10 cellular contexts compared by ENCODE assay signal in the genomic region with DNA sequence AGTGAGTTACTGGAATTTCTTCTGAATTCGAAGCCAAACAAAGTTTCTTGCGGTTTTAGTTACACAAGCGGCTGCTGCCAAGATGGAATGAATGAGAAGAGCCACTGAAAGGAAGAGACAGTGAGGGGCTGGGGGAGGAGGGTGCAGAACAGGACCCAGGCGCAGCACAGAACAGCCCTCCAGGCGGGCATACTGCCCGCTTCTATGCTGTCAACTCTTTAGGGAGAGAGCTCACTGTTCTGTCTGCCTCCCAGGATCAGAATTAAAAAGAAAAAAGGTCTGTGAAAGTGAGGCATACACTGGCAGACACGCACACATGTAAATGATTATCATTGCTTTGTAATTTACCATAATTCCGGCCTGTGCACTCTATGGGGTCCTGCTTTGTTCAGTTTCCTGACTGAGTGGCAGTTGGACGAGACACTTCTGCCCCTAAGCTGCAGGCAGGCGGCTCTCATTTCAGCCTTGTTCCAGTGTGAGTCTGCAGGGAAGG.
A peak's percentile ranks its signal among the peaks of the same experiment; 100 is the strongest.
DNase-seq lines count a peak whose midpoint lies in the region; ATAC-seq and TF ChIP-seq lines count a peak whose summit lies in the region.
"Had no signal": no experiment of that assay in that cellular context is flagged by ENCODE, and none has a peak within 500 bp of the region (broad histone marks: within the 10 kb centered on the region; RNA-seq: fewer than 3 reads in every experiment).

No MANE protein-coding gene starts in this region.

- H3K4me1 Mint-ChIP-seq in activated T-cell treated with anti-CD3 and anti-CD28 coated beads, Interleukin-2, amount 50 U/mL, for 72 hours (ENCODE audit: low read depth), result no peaks in the 10 kb centered on the region

- in situ Hi-C loops in transverse colon (cut with MboI; ENCODE audit: low pct_ligation_motif_present in 1 of 4, low pct_unique_long_range_greater_than_20kb in 1 of 4, low sequenced_read_pairs in 3 of 4), result loop anchor here in 3 of 4 donors (5.0 to 10.0 kb wide), 2 partner anchors 227 to 230 kb away; partner anchors contain the start of gene CACNA1C (in 2 of the 3)

- no peak for TF ChIP-seq CTCF in VCaP (conservative IDR thresholded peaks at IDR 0.05)
- no peak for TF ChIP-seq CTCF in hepatocyte (IDR thresholded peaks at IDR 0.05; ENCODE audit: poor library complexity)
- TF ChIP-seq CTCF in transverse colon (IDR thresholded peaks at IDR 0.05), result no peak

- no peak overlapping the region for H2AFZ ChIP-seq in hepatocyte

- ATAC-seq in activated T-cell treated with anti-CD3 and anti-CD28 coated beads, Interleukin-2, amount 50 U/mL, for 72 hours (replicated peaks in 1 of 2), result no peak

- peaks cover 8% of the 10 kb centered on the region for H3K27me3 Mint-ChIP-seq in activated T-cell treated with anti-CD3 and anti-CD28 coated beads, Interleukin-2, amount 50 U/mL, for 72 hours (ENCODE audit: low read depth)

- no peaks in the 10 kb centered on the region for H3K36me3 ChIP-seq in hepatocyte (replicated peaks; ENCODE audit: insufficient read depth, low read depth)
- H3K36me3 ChIP-seq in transverse colon, result no peaks in the 10 kb centered on the region

- H3K4me3 ChIP-seq in hepatocyte, result no peak overlapping the region
- no peak overlapping the region for H3K4me3 ChIP-seq in transverse colon
- H3K4me3 ChIP-seq: lung had no signal

- no peaks in the 10 kb centered on the region for H3K9me2 ChIP-seq in hepatocyte (replicated peaks; ENCODE audit: insufficient read depth)

- no peak for TF ChIP-seq EP300 in transverse colon (IDR thresholded peaks at IDR 0.05; ENCODE audit: low read depth)

- no peak overlapping the region for H3K27ac Mint-ChIP-seq in activated T-cell treated with anti-CD3 and anti-CD28 coated beads, Interleukin-2, amount 50 U/mL, for 72 hours

- H3K27ac ChIP-seq in VCaP (peak overlapping the region; percentile 81), hepatocyte (peak overlapping the region; percentile 86), transverse colon (peak overlapping the region; percentile 70 to 84 (median 74))

- H4K20me1 ChIP-seq in hepatocyte (ENCODE audit: insufficient read depth, poor library complexity, severe bottlenecking), result no peaks in the 10 kb centered on the region

- no peaks in the 10 kb centered on the region for H3K27me3 ChIP-seq in hepatocyte
- H3K27me3 ChIP-seq in transverse colon, result no peaks in the 10 kb centered on the region

- no peak for TF ChIP-seq POLR2A in transverse colon (IDR thresholded peaks at IDR 0.05)

- peaks cover 0 to 1% of the 10 kb centered on the region in 2 donors for H3K36me3 Mint-ChIP-seq in activated T-cell treated with anti-CD3 and anti-CD28 coated beads, Interleukin-2, amount 50 U/mL, for 72 hours (ENCODE audit: insufficient read depth in 2 of 2)

- H3K4me3 Mint-ChIP-seq in activated T-cell treated with anti-CD3 and anti-CD28 coated beads, Interleukin-2, amount 50 U/mL, for 72 hours, result no peak overlapping the region

- DNase-seq in NCI-H1417 (lab: John Stamatoyannopoulos, UW), result peak in 2 of 3 experiments; percentile 81 to 92
- no peak for DNase-seq in NCI-H1417 treated with DMSO at 0.1 percent for 48 hours (lab: John Stamatoyannopoulos, UW)
- DNase-seq in hepatocyte (ENCODE audit: low spot score), result peak; percentile 44
- DNase-seq in transverse colon, result no peak
- DNase-seq in activated T-cell treated with anti-CD3 and anti-CD28 coated beads, Interleukin-2, amount 50 U/mL, for 72 hours, result no peak
- DNase-seq in HK-2 (ENCODE audit: unreplicated experiment), result no peak
- no peak for DNase-seq in NCI-H1694 treated with DMSO at 0.1 percent for 48 hours (lab: John Stamatoyannopoulos, UW)
- DNase-seq: activated CD4-positive, CD25-positive, alpha-beta regulatory T cell had no signal

- peak overlapping the region; percentile 63 for H3K4me2 ChIP-seq in hepatocyte

- H3K9me3 ChIP-seq in hepatocyte (ENCODE audit: low read depth), result no peaks in the 10 kb centered on the region
- no peaks in the 10 kb centered on the region for H3K9me3 ChIP-seq in transverse colon

- WGBS in hepatocyte (ENCODE audit: low lambda C conversion rate, missing lambda C conversion rate), result 50% methylated on average over 10 of the region's 10 CpGs
- 58 to 67% methylated on average over 3 to 10 of the region's 10 CpGs for WGBS in transverse colon (ENCODE audit: low coverage in 1 of 2), 2 donors

- peaks cover 2% of the 10 kb centered on the region in 2 donors for H3K9me3 Mint-ChIP-seq in activated T-cell treated with anti-CD3 and anti-CD28 coated beads, Interleukin-2, amount 50 U/mL, for 72 hours

- H3K4me1 ChIP-seq in hepatocyte (ENCODE audit: insufficient read depth) (peaks cover 56% of the 10 kb centered on the region), transverse colon (peaks cover 20 to 61% (median 28%) of the 10 kb centered on the region in 4 donors)

- intact Hi-C loops in transverse colon (cut with DNase I; ENCODE audit: low total_unique reads), result no loop called here

- H3K79me2 ChIP-seq in hepatocyte, result no peaks in the 10 kb centered on the region

Comparison
In these comparisons a context has a peak if more than half of its experiments do, and no peak if none do; other contexts are left out.
1. DNase-seq: peak in NCI-H1417 (2 of 3) and hepatocyte (single experiment); none in NCI-H1417 treated with DMSO at 0.1 percent for 48 hours (single experiment), transverse colon (single experiment), activated T-cell treated with anti-CD3 and anti-CD28 coated beads, Interleukin-2, amount 50 U/mL, for 72 hours (0 of 2), HK-2 (single experiment) and NCI-H1694 treated with DMSO at 0.1 percent for 48 hours (single experiment).
2. Peak in every context shown above with its lines, with median percentiles within 50 percentile points of each other: H3K27ac ChIP-seq.